Comparison of ENCODE assay signal across 11 cellular contexts in genomic region chr12:6602526-6602925, GRCh38. TPM values are rescaled to one million over a fixed set of nuclear protein-coding genes. Genes with fewer than 3 reads are reported as not detected.
A peak's percentile ranks its signal among the peaks of the same experiment; 100 is the strongest.
DNase-seq lines count a peak whose midpoint lies in the region; ATAC-seq and TF ChIP-seq lines count a peak whose summit lies in the region.
"Had no signal": no experiment of that assay in that cellular context is flagged by ENCODE, and none has a peak within 500 bp of the region (broad histone marks: within the 10 kb centered on the region; RNA-seq: fewer than 3 reads in every experiment).

No MANE protein-coding gene starts in this region.

- peak overlapping the region in 3 of 4 donors; percentile 90 to 97 (median 94) for H3K4me3 Mint-ChIP-seq in CD4-positive, CD25-positive, alpha-beta regulatory T cell

- POLR2A ChIA-PET in OCI-LY7 (lab: Charles Lee), result interaction anchor here (0.5 to 1.2 kb wide), 3 partner anchors 31 to 154 kb away, joined by 3 to 4 read pairs (median 4); no protein-coding TSS in a partner anchor

- DNase-seq in CD4-positive, CD25-positive, alpha-beta regulatory T cell, result no peak
- DNase-seq in OCI-LY7 (ENCODE audit: low spot score) (no peak), SKM-1 treated with dmso at 0.1 percent for 144 hours (lab: John Stamatoyannopoulos, UW; ENCODE audit: unreplicated experiment) (no peak), NCI-H187 (lab: John Stamatoyannopoulos, UW) (no peak), AG20443 (ENCODE audit: low spot score) (no peak)
- DNase-seq: stimulated activated CD4-positive, alpha-beta T cell treated with anti-CD3 and anti-CD28 coated beads, Interleukin-2, amount 100 ng/mL, for 48 hours had no signal

- no peaks in the 10 kb centered on the region for H3K9me3 ChIP-seq in CD4-positive, CD25-positive, alpha-beta regulatory T cell (ENCODE audit: control insufficient read depth in 2 of 2, low read length in 2 of 2)
- H3K9me3 ChIP-seq in OCI-LY7 (ENCODE audit: low read length), result no peaks in the 10 kb centered on the region
- H3K9me3 ChIP-seq in endocrine pancreas (ENCODE audit: control insufficient read depth, low read length), result no peaks in the 10 kb centered on the region
- H3K9me3 ChIP-seq: HAP-1 had no signal

- intact Hi-C loops in OCI-LY7 (cut with micrococcal nuclease; ENCODE audit: unreplicated experiment), result no loop called here

- H3K27me3 Mint-ChIP-seq in CD4-positive, CD25-positive, alpha-beta regulatory T cell, result peaks cover 4% of the 10 kb centered on the region

- H3K4me1 Mint-ChIP-seq in CD4-positive, CD25-positive, alpha-beta regulatory T cell, result peaks cover 4 to 59% (median 37%) of the 10 kb centered on the region in 4 donors

- no peaks in the 10 kb centered on the region for H3K9me2 ChIP-seq in OCI-LY7 (ENCODE audit: insufficient read depth, low read length)

- ATAC-seq in CD4-positive, CD25-positive, alpha-beta regulatory T cell (ENCODE audit: low read depth in 2 of 2), result no peak
- ATAC-seq in esophagus mucosa, result no peak

- peaks cover 49% of the 10 kb centered on the region for H3K36me3 Mint-ChIP-seq in CD4-positive, CD25-positive, alpha-beta regulatory T cell

- peaks cover 18% of the 10 kb centered on the region for H4K20me1 ChIP-seq in OCI-LY7 (ENCODE audit: insufficient read depth, low read length)

- peak overlapping the region; percentile 30 for H3K9ac ChIP-seq in endocrine pancreas (ENCODE audit: control insufficient read depth, insufficient read depth, low read length)
- no peak overlapping the region for H3K9ac ChIP-seq in rectal smooth muscle tissue (ENCODE audit: low read length)

- H3K27me3 ChIP-seq in CD4-positive, CD25-positive, alpha-beta regulatory T cell (ENCODE audit: control insufficient read depth, insufficient read depth, low read length), result no peaks in the 10 kb centered on the region
- H3K27me3 ChIP-seq in endocrine pancreas (ENCODE audit: control insufficient read depth, insufficient read depth, low read length) (no peaks in the 10 kb centered on the region), rectal smooth muscle tissue (ENCODE audit: control insufficient read depth, insufficient read depth, low read length) (no peaks in the 10 kb centered on the region)

- H3K4me3 ChIP-seq in CD4-positive, CD25-positive, alpha-beta regulatory T cell (ENCODE audit: low read depth, low read length), result peak overlapping the region; percentile 67
- H3K4me3 ChIP-seq in OCI-LY7 (ENCODE audit: low read depth, low read length, poor library complexity, severe bottlenecking) (peak overlapping the region; percentile 50), endocrine pancreas (ENCODE audit: control insufficient read depth, insufficient read depth, low read length) (peak overlapping the region; percentile 33), rectal smooth muscle tissue (ENCODE audit: low read length) (peak overlapping the region; percentile 16)
- H3K4me3 ChIP-seq: HAP-1 had no signal

- H2AFZ ChIP-seq in OCI-LY7 (ENCODE audit: low read length), result no peak overlapping the region

- no peak for TF ChIP-seq CTCF in OCI-LY7 (conservative IDR thresholded peaks at IDR 0.05; ENCODE audit: low read length)

- H3K9me3 Mint-ChIP-seq in CD4-positive, CD25-positive, alpha-beta regulatory T cell, result peaks cover 0 to 4% (median 0%) of the 10 kb centered on the region in 7 donors

- peaks cover 49% of the 10 kb centered on the region for H3K36me3 ChIP-seq in CD4-positive, CD25-positive, alpha-beta regulatory T cell (ENCODE audit: control insufficient read depth, insufficient read depth, low read length)
- peaks cover 82% of the 10 kb centered on the region for H3K36me3 ChIP-seq in OCI-LY7 (ENCODE audit: insufficient read depth, low read length)
- H3K36me3 ChIP-seq in endocrine pancreas (ENCODE audit: control insufficient read depth, insufficient read depth, low read length), result peaks cover 17% of the 10 kb centered on the region
- H3K36me3 ChIP-seq in rectal smooth muscle tissue (ENCODE audit: control insufficient read depth, insufficient read depth, low read length), result peaks cover 45% of the 10 kb centered on the region

- BruUV-seq in OCI-LY7 (replicated peaks; lab: Mats Ljungman, UMichigan), result no TSS peak

- peak overlapping the region; percentile 94 for H3K4me2 ChIP-seq in OCI-LY7 (ENCODE audit: low read length)

- H3K27ac Mint-ChIP-seq in CD4-positive, CD25-positive, alpha-beta regulatory T cell, result peak overlapping the region; percentile 93 to 97 (median 96)

- peak overlapping the region; percentile 65 for H3K27ac ChIP-seq in CD4-positive, CD25-positive, alpha-beta regulatory T cell (ENCODE audit: insufficient read depth, low read length, poor library complexity, severe bottlenecking)
- peak overlapping the region; percentile 5 for H3K27ac ChIP-seq in OCI-LY7 (ENCODE audit: low read depth, low read length, poor library complexity, severe bottlenecking)
- H3K27ac ChIP-seq in rectal smooth muscle tissue (ENCODE audit: low read depth, low read length), result peak overlapping the region; percentile 40

- peaks cover 41% of the 10 kb centered on the region for H3K79me2 ChIP-seq in OCI-LY7 (ENCODE audit: insufficient read depth, low read depth, low read length)

- peaks cover 39% of the 10 kb centered on the region for H3K4me1 ChIP-seq in CD4-positive, CD25-positive, alpha-beta regulatory T cell (ENCODE audit: control insufficient read depth, insufficient read depth, low read length, poor library complexity, severe bottlenecking)
- H3K4me1 ChIP-seq in OCI-LY7 (ENCODE audit: insufficient read depth, low read length, poor library complexity, severe bottlenecking) (peaks cover 35% of the 10 kb centered on the region), endocrine pancreas (ENCODE audit: control insufficient read depth, insufficient read depth, low read length) (peaks cover 8% of the 10 kb centered on the region), rectal smooth muscle tissue (ENCODE audit: control insufficient read depth, insufficient read depth, low read length) (peaks cover 25% of the 10 kb centered on the region)

- CTCF ChIA-PET in OCI-LY7 (lab: Charles Lee; ENCODE audit: unreplicated experiment), result interaction anchor here (0.5 to 0.8 kb wide), 2 partner anchors 11 to 65 kb away, joined by 3 to 6 read pairs; no protein-coding TSS in a partner anchor

RNA-seq across cellular contexts. Expression of gene CHD4, which starts 4.7 kb away (rescaled TPM):
- 474 TPM for total RNA-seq in CD4-positive, CD25-positive, alpha-beta regulatory T cell
- polyA plus RNA-seq in CD4-positive, CD25-positive, alpha-beta regulatory T cell, result 10 to 100 TPM; 32.2 to 43.4 (median 38.8) TPM
- total RNA-seq in OCI-LY7 (2014; rRNA removed; shearing (Covaris generic)), result 287 and 319 TPM in 2 replicates
- total RNA-seq in OCI-LY7 (2022), result 247 and 267 TPM in 2 replicates
- 119 TPM for total RNA-seq in esophagus mucosa

RNA-seq across cellular contexts. Expression of gene LPAR5, which starts 33.2 kb away (rescaled TPM):
- total RNA-seq in CD4-positive, CD25-positive, alpha-beta regulatory T cell, result 7.0 TPM
- 10 to 100 TPM in 1 of 4 donors, 1 to 10 TPM in 3; 6.6 to 17.3 (median 8.6) TPM for polyA plus RNA-seq in CD4-positive, CD25-positive, alpha-beta regulatory T cell
- total RNA-seq in OCI-LY7 (2014; rRNA removed; shearing (Covaris generic)), result 7.7 and 14.4 TPM in 2 replicates
- total RNA-seq in OCI-LY7 (2022) (25.3 and 25.6 TPM in 2 replicates), esophagus mucosa (18.9 TPM)
- total RNA-seq: Daoy had no signal

RNA-seq across cellular contexts. Expression of gene NOP2, which starts 34.4 kb away (rescaled TPM):
- total RNA-seq in CD4-positive, CD25-positive, alpha-beta regulatory T cell, result 77.5 TPM
- polyA plus RNA-seq in CD4-positive, CD25-positive, alpha-beta regulatory T cell, result 10 to 100 TPM; 13.2 to 34.0 (median 22.5) TPM
- 87.9 and 116 TPM in 2 replicates for total RNA-seq in OCI-LY7 (2014; rRNA removed; shearing (Covaris generic))
- total RNA-seq in OCI-LY7 (2022) (86.5 and 100 TPM in 2 replicates), esophagus mucosa (30.6 TPM)

RNA-seq across cellular contexts. Expression of gene ACRBP, which starts 44.7 kb away (rescaled TPM):
- 13.7 TPM for total RNA-seq in CD4-positive, CD25-positive, alpha-beta regulatory T cell
- under 1 TPM in 1 of 4 donors, not detected in 3; 0.41 TPM for polyA plus RNA-seq in CD4-positive, CD25-positive, alpha-beta regulatory T cell
- 3.6 and 4.4 TPM in 2 replicates for total RNA-seq in OCI-LY7 (2014; rRNA removed; shearing (Covaris generic))
- total RNA-seq in OCI-LY7 (2022) (9.3 and 9.4 TPM in 2 replicates), esophagus mucosa (0.56 TPM)
- total RNA-seq: Daoy had no signal

RNA-seq across cellular contexts. Expression of gene IFFO1, which starts 46.7 kb away (rescaled TPM):
- total RNA-seq in CD4-positive, CD25-positive, alpha-beta regulatory T cell, result 46.6 TPM
- polyA plus RNA-seq in CD4-positive, CD25-positive, alpha-beta regulatory T cell, result 10 to 100 TPM in 1 of 4 donors, 1 to 10 TPM in 3; 5.6 to 10.4 (median 8.3) TPM
- 16.9 and 25.4 TPM in 2 replicates for total RNA-seq in OCI-LY7 (2014; rRNA removed; shearing (Covaris generic))
- total RNA-seq in OCI-LY7 (2022), result 30.5 and 32.3 TPM in 2 replicates
- total RNA-seq in esophagus mucosa, result 1.2 TPM

Comparison
In these comparisons a context has a peak if more than half of its experiments do, and no peak if none do; other contexts are left out.
1. H3K27ac ChIP-seq: peak in every context shown above with its lines; median percentile 65 in CD4-positive, CD25-positive, alpha-beta regulatory T cell; 40 in rectal smooth muscle tissue; 5 in OCI-LY7.
2. H3K4me3 ChIP-seq: peak in every context shown above with its lines; median percentile 67 in CD4-positive, CD25-positive, alpha-beta regulatory T cell; 50 in OCI-LY7; 33 in endocrine pancreas; 16 in rectal smooth muscle tissue.